Comparison of ENCODE assay signal across 9 cellular contexts in genomic region chr20:34891166-34892062, GRCh38.
DNase-seq lines count a peak whose midpoint lies in the region; ATAC-seq and TF ChIP-seq lines count a peak whose summit lies in the region.
"Had no signal": no experiment of that assay in that cellular context is flagged by ENCODE, and none has a peak within 500 bp of the region (broad histone marks: within the 10 kb centered on the region; RNA-seq: fewer than 3 reads in every experiment).

No MANE protein-coding gene starts in this region.

- no peak for TF ChIP-seq CTCF in choroid plexus epithelial cell (conservative IDR thresholded peaks at IDR 0.05; ENCODE audit: low read depth, low read length)

- ATAC-seq in stimulated activated naive CD8-positive, alpha-beta T cell treated with anti-CD3 and anti-CD28 coated beads, Interleukin-15, Interleukin-2, amounts not matched to agents 100 U/mL and 50 U/mL, for 24 hours: peak; percentile 94
- ATAC-seq in GM18520 (IDR thresholded peaks at IDR 0.05; ENCODE audit: unreplicated experiment) (no peak), GM21515 (IDR thresholded peaks at IDR 0.05; ENCODE audit: unreplicated experiment) (no peak)

- H3K4me3 ChIP-seq in choroid plexus epithelial cell (ENCODE audit: low read depth, low read length): no peak overlapping the region
- H3K4me3 ChIP-seq: BLaER1 had no signal

- DNase-seq in activated T-cell treated with anti-CD3 and anti-CD28 coated beads for 48 hours (ENCODE audit: low read depth) (peak; percentile 7), SIG-M5 (lab: John Stamatoyannopoulos, UW) (peak; percentile 84), choroid plexus epithelial cell (ENCODE audit: low read depth) (peak; percentile 74), DMS53 (lab: John Stamatoyannopoulos, UW) (no peak)
- DNase-seq in activated T-cell treated with anti-CD3 and anti-CD28 coated beads, Interleukin-2, amount 50 U/mL, for 48 hours: no peak
- DNase-seq in stimulated activated naive CD8-positive, alpha-beta T cell treated with anti-CD3 and anti-CD28 coated beads, Interleukin-15, Interleukin-2, amounts not matched to agents 100 U/mL and 50 U/mL, for 24 hours: peak; percentile 17

Comparison
In these comparisons a context has a peak if more than half of its experiments do, and no peak if none do; other contexts are left out.
1. DNase-seq: peak in activated T-cell treated with anti-CD3 and anti-CD28 coated beads for 48 hours (single experiment), SIG-M5 (single experiment), choroid plexus epithelial cell (single experiment) and stimulated activated naive CD8-positive, alpha-beta T cell treated with anti-CD3 and anti-CD28 coated beads, Interleukin-15, Interleukin-2, amounts not matched to agents 100 U/mL and 50 U/mL, for 24 hours (single experiment); none in activated T-cell treated with anti-CD3 and anti-CD28 coated beads, Interleukin-2, amount 50 U/mL, for 48 hours (0 of 2) and DMS53 (single experiment).